ENCODE assay signal across 14 cellular contexts in the genomic region with DNA sequence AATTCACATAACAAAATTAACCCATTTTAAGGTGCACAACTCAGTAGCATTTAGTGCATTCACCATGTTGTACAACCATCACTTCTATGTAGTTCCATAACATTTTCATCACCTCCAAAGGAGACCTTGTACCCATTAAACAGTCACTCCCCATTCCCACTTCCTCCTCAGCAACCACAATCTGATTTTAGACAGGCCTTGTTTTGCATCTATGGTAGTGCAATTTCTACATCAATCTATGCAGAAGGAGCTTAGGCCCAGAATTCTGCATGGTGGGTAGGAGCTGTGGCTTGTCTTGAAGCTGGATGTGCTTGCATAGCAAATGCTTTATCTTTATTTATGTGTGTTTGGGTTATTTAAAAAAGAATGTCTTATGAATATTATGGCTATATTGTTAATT. TPM values are rescaled to one million over a fixed set of nuclear protein-coding genes. Genes with fewer than 3 reads are reported as not detected.
DNase-seq lines count a peak whose midpoint lies in the region; ATAC-seq lines count a peak whose summit lies in the region.
"Had no signal": no experiment of that assay in that cellular context is flagged by ENCODE, and none has a peak within 500 bp of the region (broad histone marks: within the 10 kb centered on the region; RNA-seq: fewer than 3 reads in every experiment).

No MANE protein-coding gene starts in this region.

- no peak for DNase-seq in activated naive CD4-positive, alpha-beta T cell treated with anti-CD3 and anti-CD28 coated beads, Interleukin-2, amount 10 ng/mL, durations not matched to agents 7 days and 5 days
- no peak for DNase-seq in activated naive CD4-positive, alpha-beta T cell treated with Interleukin-2 at 50 U/mL for 16 hours
- DNase-seq in NAMALWA (ENCODE audit: low spot score) (peak; percentile 68), NCI-H2029 treated with DMSO at 0.1 percent for 48 hours (lab: John Stamatoyannopoulos, UW) (no peak)
- no peak for DNase-seq in activated naive CD8-positive, alpha-beta T cell treated with anti-CD3 and anti-CD28 coated beads for 36 hours
- no peak for DNase-seq in stimulated activated naive CD8-positive, alpha-beta T cell treated with anti-CD3 and anti-CD28 coated beads, Interleukin-15, amount 100 ng/mL, for 72 hours
- DNase-seq: activated gamma-delta T cell, heart left ventricle, pancreas, SHP77 treated with DMSO at 0.1 percent for 48 hours had no signal

- CTCF ChIA-PET in activated naive CD4-positive, alpha-beta T cell treated with anti-CD3 and anti-CD28 coated beads, Interleukin-2, amount 10 ng/mL, durations not matched to agents 7 days and 5 days (lab: Charles Lee) = interaction anchor here (0.8 kb wide), 1 partner anchor 68 kb away, joined by 3 read pairs; no protein-coding TSS in a partner anchor

- H3K36me3 Mint-ChIP-seq in activated naive CD4-positive, alpha-beta T cell treated with anti-CD3 and anti-CD28 coated beads, Interleukin-2, amount 10 ng/mL, durations not matched to agents 7 days and 5 days = peaks cover 5% of the 10 kb centered on the region
- H3K36me3 Mint-ChIP-seq in activated naive CD8-positive, alpha-beta T cell treated with anti-CD3 and anti-CD28 coated beads for 36 hours = peaks cover 6% of the 10 kb centered on the region

- peaks cover 58% of the 10 kb centered on the region for H3K4me1 Mint-ChIP-seq in activated naive CD4-positive, alpha-beta T cell treated with anti-CD3 and anti-CD28 coated beads, Interleukin-2, amount 10 ng/mL, durations not matched to agents 7 days and 5 days
- H3K4me1 Mint-ChIP-seq in activated naive CD8-positive, alpha-beta T cell treated with anti-CD3 and anti-CD28 coated beads for 36 hours = peaks cover 51% of the 10 kb centered on the region
- peaks cover 50% of the 10 kb centered on the region for H3K4me1 Mint-ChIP-seq in stimulated activated naive CD8-positive, alpha-beta T cell treated with anti-CD3 and anti-CD28 coated beads, Interleukin-15, amount 100 ng/mL, for 72 hours

- H3K27ac Mint-ChIP-seq in activated naive CD4-positive, alpha-beta T cell treated with anti-CD3 and anti-CD28 coated beads, Interleukin-2, amount 10 ng/mL, durations not matched to agents 7 days and 5 days = peak overlapping the region; percentile 94
- peak overlapping the region; percentile 72 for H3K27ac Mint-ChIP-seq in activated naive CD8-positive, alpha-beta T cell treated with anti-CD3 and anti-CD28 coated beads for 36 hours
- H3K27ac Mint-ChIP-seq in stimulated activated naive CD8-positive, alpha-beta T cell treated with anti-CD3 and anti-CD28 coated beads, Interleukin-15, amount 100 ng/mL, for 72 hours = no peak overlapping the region

- H3K4me3 Mint-ChIP-seq in activated naive CD4-positive, alpha-beta T cell treated with anti-CD3 and anti-CD28 coated beads, Interleukin-2, amount 10 ng/mL, durations not matched to agents 7 days and 5 days = peak overlapping the region; percentile 24
- peak overlapping the region; percentile 32 for H3K4me3 Mint-ChIP-seq in activated naive CD8-positive, alpha-beta T cell treated with anti-CD3 and anti-CD28 coated beads for 36 hours
- peak overlapping the region; percentile 6 to 14 for H3K4me3 Mint-ChIP-seq in stimulated activated naive CD8-positive, alpha-beta T cell treated with anti-CD3 and anti-CD28 coated beads, Interleukin-15, amount 100 ng/mL, for 72 hours

- H3K9me3 Mint-ChIP-seq in activated naive CD4-positive, alpha-beta T cell treated with anti-CD3 and anti-CD28 coated beads, Interleukin-2, amount 10 ng/mL, durations not matched to agents 7 days and 5 days = peaks cover 5% of the 10 kb centered on the region
- H3K9me3 Mint-ChIP-seq in activated naive CD8-positive, alpha-beta T cell treated with anti-CD3 and anti-CD28 coated beads for 36 hours = peaks cover 6% of the 10 kb centered on the region
- peaks cover 0 to 1% of the 10 kb centered on the region in 2 donors for H3K9me3 Mint-ChIP-seq in stimulated activated naive CD8-positive, alpha-beta T cell treated with anti-CD3 and anti-CD28 coated beads, Interleukin-15, amount 100 ng/mL, for 72 hours

- no peaks in the 10 kb centered on the region for H3K27me3 Mint-ChIP-seq in activated naive CD4-positive, alpha-beta T cell treated with anti-CD3 and anti-CD28 coated beads, Interleukin-2, amount 10 ng/mL, durations not matched to agents 7 days and 5 days
- H3K27me3 Mint-ChIP-seq in activated naive CD8-positive, alpha-beta T cell treated with anti-CD3 and anti-CD28 coated beads for 36 hours = peaks cover 4% of the 10 kb centered on the region
- no peaks in the 10 kb centered on the region for H3K27me3 Mint-ChIP-seq in stimulated activated naive CD8-positive, alpha-beta T cell treated with anti-CD3 and anti-CD28 coated beads, Interleukin-15, amount 100 ng/mL, for 72 hours

- no peak for ATAC-seq in stimulated activated naive CD8-positive, alpha-beta T cell treated with anti-CD3 and anti-CD28 coated beads, Interleukin-15, amount 100 ng/mL, for 72 hours
- ATAC-seq in GM18858 (IDR thresholded peaks at IDR 0.05; ENCODE audit: unreplicated experiment) (no peak), GM19395 (IDR thresholded peaks at IDR 0.05; ENCODE audit: unreplicated experiment) (no peak)
- ATAC-seq: left lobe of liver had no signal

RNA-seq across cellular contexts. Expression of a gene that starts 13.5 kb away (rescaled TPM):
- 1 to 10 TPM; 4.4 to 5.3 TPM for total RNA-seq in activated naive CD8-positive, alpha-beta T cell treated with anti-CD3 and anti-CD28 coated beads for 36 hours
- total RNA-seq: MCF 10A had no signal

RNA-seq across cellular contexts. Expression of a gene that starts 34.0 kb away (rescaled TPM):
- total RNA-seq in activated naive CD8-positive, alpha-beta T cell treated with anti-CD3 and anti-CD28 coated beads for 36 hours = 1 to 10 TPM; 4.2 to 5.1 TPM
- total RNA-seq: MCF 10A had no signal

RNA-seq across cellular contexts. Expression of a gene that starts 42.8 kb away (rescaled TPM):
- 10 to 100 TPM; 13.9 to 17.5 TPM for total RNA-seq in activated naive CD8-positive, alpha-beta T cell treated with anti-CD3 and anti-CD28 coated beads for 36 hours
- total RNA-seq: MCF 10A had no signal

Comparison
In these comparisons a context has a peak if more than half of its experiments do, and no peak if none do; other contexts are left out.
1. H3K27ac Mint-ChIP-seq: peak in activated naive CD4-positive, alpha-beta T cell treated with anti-CD3 and anti-CD28 coated beads, Interleukin-2, amount 10 ng/mL, durations not matched to agents 7 days and 5 days (single experiment) and activated naive CD8-positive, alpha-beta T cell treated with anti-CD3 and anti-CD28 coated beads for 36 hours (single experiment); none in stimulated activated naive CD8-positive, alpha-beta T cell treated with anti-CD3 and anti-CD28 coated beads, Interleukin-15, amount 100 ng/mL, for 72 hours (0 of 2).
2. Peak in every context shown above with its lines, with median percentiles within 50 percentile points of each other: H3K4me3 Mint-ChIP-seq.